ENCODE assay signal across 1 cellular context in genomic region chr22:31148953-31149627, GRCh38.
TF ChIP-seq lines count a peak whose summit lies in the region.

No MANE protein-coding gene starts in this region.

TF ChIP-seq in GM23338, 12 proteins besides CTCF, POLR2A, EP300 and RAD21 (continued from another document):
- TF ChIP-seq, protein P1, sequence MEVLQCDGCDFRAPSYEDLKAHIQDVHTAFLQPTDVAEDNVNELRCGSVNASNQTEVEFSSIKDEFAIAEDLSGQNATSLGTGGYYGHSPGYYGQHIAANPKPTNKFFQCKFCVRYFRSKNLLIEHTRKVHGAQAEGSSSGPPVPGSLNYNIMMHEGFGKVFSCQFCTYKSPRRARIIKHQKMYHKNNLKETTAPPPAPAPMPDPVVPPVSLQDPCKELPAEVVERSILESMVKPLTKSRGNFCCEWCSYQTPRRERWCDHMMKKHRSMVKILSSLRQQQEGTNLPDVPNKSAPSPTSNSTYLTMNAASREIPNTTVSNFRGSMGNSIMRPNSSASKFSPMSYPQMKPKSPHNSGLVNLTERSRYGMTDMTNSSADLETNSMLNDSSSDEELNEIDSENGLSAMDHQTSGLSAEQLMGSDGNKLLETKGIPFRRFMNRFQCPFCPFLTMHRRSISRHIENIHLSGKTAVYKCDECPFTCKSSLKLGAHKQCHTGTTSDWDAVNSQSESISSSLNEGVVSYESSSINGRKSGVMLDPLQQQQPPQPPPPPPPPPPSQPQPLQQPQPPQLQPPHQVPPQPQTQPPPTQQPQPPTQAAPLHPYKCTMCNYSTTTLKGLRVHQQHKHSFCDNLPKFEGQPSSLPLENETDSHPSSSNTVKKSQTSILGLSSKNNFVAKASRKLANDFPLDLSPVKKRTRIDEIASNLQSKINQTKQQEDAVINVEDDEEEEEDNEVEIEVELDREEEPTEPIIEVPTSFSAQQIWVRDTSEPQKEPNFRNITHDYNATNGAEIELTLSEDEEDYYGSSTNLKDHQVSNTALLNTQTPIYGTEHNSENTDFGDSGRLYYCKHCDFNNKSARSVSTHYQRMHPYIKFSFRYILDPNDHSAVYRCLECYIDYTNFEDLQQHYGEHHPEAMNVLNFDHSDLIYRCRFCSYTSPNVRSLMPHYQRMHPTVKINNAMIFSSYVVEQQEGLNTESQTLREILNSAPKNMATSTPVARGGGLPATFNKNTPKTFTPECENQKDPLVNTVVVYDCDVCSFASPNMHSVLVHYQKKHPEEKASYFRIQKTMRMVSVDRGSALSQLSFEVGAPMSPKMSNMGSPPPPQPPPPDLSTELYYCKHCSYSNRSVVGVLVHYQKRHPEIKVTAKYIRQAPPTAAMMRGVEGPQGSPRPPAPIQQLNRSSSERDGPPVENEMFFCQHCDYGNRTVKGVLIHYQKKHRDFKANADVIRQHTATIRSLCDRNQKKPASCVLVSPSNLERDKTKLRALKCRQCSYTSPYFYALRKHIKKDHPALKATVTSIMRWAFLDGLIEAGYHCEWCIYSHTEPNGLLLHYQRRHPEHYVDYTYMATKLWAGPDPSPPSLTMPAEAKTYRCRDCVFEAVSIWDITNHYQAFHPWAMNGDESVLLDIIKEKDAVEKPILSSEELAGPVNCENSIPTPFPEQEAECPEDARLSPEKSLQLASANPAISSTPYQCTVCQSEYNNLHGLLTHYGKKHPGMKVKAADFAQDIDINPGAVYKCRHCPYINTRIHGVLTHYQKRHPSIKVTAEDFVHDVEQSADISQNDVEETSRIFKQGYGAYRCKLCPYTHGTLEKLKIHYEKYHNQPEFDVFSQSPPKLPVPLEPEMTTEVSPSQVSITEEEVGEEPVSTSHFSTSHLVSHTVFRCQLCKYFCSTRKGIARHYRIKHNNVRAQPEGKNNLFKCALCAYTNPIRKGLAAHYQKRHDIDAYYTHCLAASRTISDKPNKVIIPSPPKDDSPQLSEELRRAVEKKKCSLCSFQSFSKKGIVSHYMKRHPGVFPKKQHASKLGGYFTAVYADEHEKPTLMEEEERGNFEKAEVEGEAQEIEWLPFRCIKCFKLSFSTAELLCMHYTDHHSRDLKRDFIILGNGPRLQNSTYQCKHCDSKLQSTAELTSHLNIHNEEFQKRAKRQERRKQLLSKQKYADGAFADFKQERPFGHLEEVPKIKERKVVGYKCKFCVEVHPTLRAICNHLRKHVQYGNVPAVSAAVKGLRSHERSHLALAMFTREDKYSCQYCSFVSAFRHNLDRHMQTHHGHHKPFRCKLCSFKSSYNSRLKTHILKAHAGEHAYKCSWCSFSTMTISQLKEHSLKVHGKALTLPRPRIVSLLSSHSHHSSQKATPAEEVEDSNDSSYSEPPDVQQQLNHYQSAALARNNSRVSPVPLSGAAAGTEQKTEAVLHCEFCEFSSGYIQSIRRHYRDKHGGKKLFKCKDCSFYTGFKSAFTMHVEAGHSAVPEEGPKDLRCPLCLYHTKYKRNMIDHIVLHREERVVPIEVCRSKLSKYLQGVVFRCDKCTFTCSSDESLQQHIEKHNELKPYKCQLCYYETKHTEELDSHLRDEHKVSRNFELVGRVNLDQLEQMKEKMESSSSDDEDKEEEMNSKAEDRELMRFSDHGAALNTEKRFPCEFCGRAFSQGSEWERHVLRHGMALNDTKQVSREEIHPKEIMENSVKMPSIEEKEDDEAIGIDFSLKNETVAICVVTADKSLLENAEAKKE (CRISPR knock-in tag; IDR thresholded peaks at IDR 0.05), result no peak
- no peak for TF ChIP-seq EZH2phosphoT487 (IDR thresholded peaks at IDR 0.05; ENCODE audit: unreplicated experiment)
- TF ChIP-seq ZNF114 (CRISPR knock-in tag; IDR thresholded peaks at IDR 0.05), result no peak
- no peak for TF ChIP-seq ZNF331 (CRISPR knock-in tag; IDR thresholded peaks at IDR 0.05; ENCODE audit: low read depth)
- TF ChIP-seq, protein P2, sequence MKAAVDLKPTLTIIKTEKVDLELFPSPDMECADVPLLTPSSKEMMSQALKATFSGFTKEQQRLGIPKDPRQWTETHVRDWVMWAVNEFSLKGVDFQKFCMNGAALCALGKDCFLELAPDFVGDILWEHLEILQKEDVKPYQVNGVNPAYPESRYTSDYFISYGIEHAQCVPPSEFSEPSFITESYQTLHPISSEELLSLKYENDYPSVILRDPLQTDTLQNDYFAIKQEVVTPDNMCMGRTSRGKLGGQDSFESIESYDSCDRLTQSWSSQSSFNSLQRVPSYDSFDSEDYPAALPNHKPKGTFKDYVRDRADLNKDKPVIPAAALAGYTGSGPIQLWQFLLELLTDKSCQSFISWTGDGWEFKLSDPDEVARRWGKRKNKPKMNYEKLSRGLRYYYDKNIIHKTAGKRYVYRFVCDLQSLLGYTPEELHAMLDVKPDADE (IDR thresholded peaks at IDR 0.05), result no peak
- TF ChIP-seq NANOG (IDR thresholded peaks at IDR 0.05; ENCODE audit: borderline replicate concordance), result no peak
- TF ChIP-seq, protein P3, sequence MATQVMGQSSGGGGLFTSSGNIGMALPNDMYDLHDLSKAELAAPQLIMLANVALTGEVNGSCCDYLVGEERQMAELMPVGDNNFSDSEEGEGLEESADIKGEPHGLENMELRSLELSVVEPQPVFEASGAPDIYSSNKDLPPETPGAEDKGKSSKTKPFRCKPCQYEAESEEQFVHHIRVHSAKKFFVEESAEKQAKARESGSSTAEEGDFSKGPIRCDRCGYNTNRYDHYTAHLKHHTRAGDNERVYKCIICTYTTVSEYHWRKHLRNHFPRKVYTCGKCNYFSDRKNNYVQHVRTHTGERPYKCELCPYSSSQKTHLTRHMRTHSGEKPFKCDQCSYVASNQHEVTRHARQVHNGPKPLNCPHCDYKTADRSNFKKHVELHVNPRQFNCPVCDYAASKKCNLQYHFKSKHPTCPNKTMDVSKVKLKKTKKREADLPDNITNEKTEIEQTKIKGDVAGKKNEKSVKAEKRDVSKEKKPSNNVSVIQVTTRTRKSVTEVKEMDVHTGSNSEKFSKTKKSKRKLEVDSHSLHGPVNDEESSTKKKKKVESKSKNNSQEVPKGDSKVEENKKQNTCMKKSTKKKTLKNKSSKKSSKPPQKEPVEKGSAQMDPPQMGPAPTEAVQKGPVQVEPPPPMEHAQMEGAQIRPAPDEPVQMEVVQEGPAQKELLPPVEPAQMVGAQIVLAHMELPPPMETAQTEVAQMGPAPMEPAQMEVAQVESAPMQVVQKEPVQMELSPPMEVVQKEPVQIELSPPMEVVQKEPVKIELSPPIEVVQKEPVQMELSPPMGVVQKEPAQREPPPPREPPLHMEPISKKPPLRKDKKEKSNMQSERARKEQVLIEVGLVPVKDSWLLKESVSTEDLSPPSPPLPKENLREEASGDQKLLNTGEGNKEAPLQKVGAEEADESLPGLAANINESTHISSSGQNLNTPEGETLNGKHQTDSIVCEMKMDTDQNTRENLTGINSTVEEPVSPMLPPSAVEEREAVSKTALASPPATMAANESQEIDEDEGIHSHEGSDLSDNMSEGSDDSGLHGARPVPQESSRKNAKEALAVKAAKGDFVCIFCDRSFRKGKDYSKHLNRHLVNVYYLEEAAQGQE (IDR thresholded peaks at IDR 0.05; ENCODE audit: unreplicated experiment), result no peak
- no peak for TF ChIP-seq EZH2 (IDR thresholded peaks at IDR 0.05; ENCODE audit: low read depth, unreplicated experiment)
- no peak for TF ChIP-seq STAT1 (IDR thresholded peaks at IDR 0.05; ENCODE audit: unreplicated experiment)
